8 cellular contexts compared by ENCODE assay signal in genomic region chr19:55115446-55116065, GRCh38. TPM values are rescaled to one million over a fixed set of nuclear protein-coding genes. Genes with fewer than 3 reads are reported as not detected.
DNase-seq lines count a peak whose midpoint lies in the region; ATAC-seq and TF ChIP-seq lines count a peak whose summit lies in the region.

No MANE protein-coding gene starts in this region.

- in situ Hi-C loops in IMR-90 (cut with MboI; ENCODE audit: low sequenced_read_pairs), result loop anchor here (25.0 kb wide), 1 partner anchor 522 kb away; the partner anchor contains the start of genes CCDC106, ZNF580 and ZNF581
- in situ Hi-C loops in KBM-7 (cut with MboI; ENCODE audit: low pct_unique_long_range_greater_than_20kb, low sequenced_read_pairs), result no loop called here

- H3K27me3 ChIP-seq in IMR-90 (ENCODE audit: control insufficient read depth, insufficient read depth, low read length) (no peaks in the 10 kb centered on the region), muscle layer of colon (ENCODE audit: control insufficient read depth in 1 of 2, insufficient read depth in 2 of 2, low read length in 2 of 2) (no peaks in the 10 kb centered on the region)

- dilution Hi-C loops in IMR-90 (cut with HindIII; ENCODE audit: low sequenced_read_pairs, unreplicated experiment), result no loop called here

- 58% methylated on average over 3 of the region's 13 CpGs; no CpG with 5 or more reads in 1 of the 2 experiments for WGBS in IMR-90 (ENCODE audit: extremely low coverage in 2 of 2, insufficient read length in 1 of 2), 2 experiments

- H3K4me3 ChIP-seq in AG04449 (ENCODE audit: low read depth, low read length), result peak overlapping the region; percentile 84
- H3K4me3 ChIP-seq in IMR-90 (ENCODE audit: insufficient read depth, low read depth, low read length), result peak overlapping the region; percentile 55
- H3K4me3 ChIP-seq in muscle layer of colon (ENCODE audit: low read depth in 1 of 2, low read length in 2 of 2), result peak overlapping the region; percentile 78 to 89

- peak overlapping the region; percentile 98 for H2AK9ac ChIP-seq in IMR-90 (replicated peaks; ENCODE audit: low read depth, low read length, poor library complexity)

- no peak overlapping the region for H4K91ac ChIP-seq in IMR-90 (ENCODE audit: insufficient read depth, low read depth, low read length)

- no peak overlapping the region for H3K56ac ChIP-seq in IMR-90 (ENCODE audit: extremely low read depth, insufficient read depth, low read length)

- H3K27ac ChIP-seq in IMR-90 (ENCODE audit: insufficient read depth, low read length), result peak overlapping the region; percentile 61
- peak overlapping the region; percentile 31 for H3K27ac ChIP-seq in caudate nucleus (ENCODE audit: low read depth, low read length)
- H3K27ac ChIP-seq in muscle layer of colon (ENCODE audit: low read depth, low read length), result peak overlapping the region; percentile 99

- H3K36me3 ChIP-seq in IMR-90 (ENCODE audit: control insufficient read depth, insufficient read depth, low read length), result peaks cover 7% of the 10 kb centered on the region; the same call in 1 of the 2 replicates
- H3K36me3 ChIP-seq in muscle layer of colon (ENCODE audit: insufficient read depth, low read length), result peaks cover under 1% of the 10 kb centered on the region

- H3K79me1 ChIP-seq in IMR-90 (ENCODE audit: low read depth in 1 of 2, low read length in 2 of 2), result peaks cover 15 to 46% of the 10 kb centered on the region in 2 experiments; a peak in 3 of 4 replicates

- peaks cover 13% of the 10 kb centered on the region for H3K4me1 ChIP-seq in IMR-90 (ENCODE audit: control insufficient read depth, insufficient read depth, low read length)
- peaks cover 52% of the 10 kb centered on the region for H3K4me1 ChIP-seq in muscle layer of colon (ENCODE audit: insufficient read depth, low read length)

- H4K20me1 ChIP-seq in IMR-90 (ENCODE audit: insufficient read depth, low read length), result peaks cover 59% of the 10 kb centered on the region

- H3K9ac ChIP-seq in IMR-90 (ENCODE audit: low read depth, low read length) (peak overlapping the region; percentile 79), muscle layer of colon (ENCODE audit: low read length) (peak overlapping the region; percentile 91)

- peak overlapping the region; percentile 80; the same call in 1 of the 2 replicates for H2AK5ac ChIP-seq in IMR-90 (ENCODE audit: low read depth, low read length)

- H4K8ac ChIP-seq in IMR-90 (ENCODE audit: low read depth in 2 of 2, low read length in 2 of 2), result peak overlapping the region in 1 of 2 experiments; percentile 32; a peak in 1 of 4 replicates

- DNase-seq in AG04449 (ENCODE audit: low read depth, low spot score) (no peak), IMR-90 (peak; percentile 62), caudate nucleus (lab: John Stamatoyannopoulos, UW) (peak in 1 of 61 donors; percentile 79), germinal center (ENCODE audit: low spot score) (no peak), left colon (no peak), KBM-7 (no peak)

- TF ChIP-seq POLR2A in IMR-90 (IDR thresholded peaks at IDR 0.05; ENCODE audit: low read depth, low read length), result no peak

- no peak overlapping the region for H2BK20ac ChIP-seq in IMR-90 (ENCODE audit: low read depth, low read length)

- peak overlapping the region; percentile 58; the same call in 1 of the 2 replicates for H3K23ac ChIP-seq in IMR-90 (ENCODE audit: low read depth, low read length)

- no peak overlapping the region for H4K5ac ChIP-seq in IMR-90 (ENCODE audit: low read depth, low read length)

- peak overlapping the region; percentile 87 for H2AFZ ChIP-seq in IMR-90 (replicated peaks; ENCODE audit: low read length, poor library complexity)

- no peak overlapping the region for H2BK5ac ChIP-seq in IMR-90 (ENCODE audit: low read depth, low read length, poor library complexity, severe bottlenecking)

- H3K9me3 ChIP-seq in IMR-90 (ENCODE audit: control insufficient read depth, insufficient read depth, low read length) (no peaks in the 10 kb centered on the region), muscle layer of colon (ENCODE audit: low read length) (no peaks in the 10 kb centered on the region)

- no peak for TF ChIP-seq RAD21 in IMR-90 (IDR thresholded peaks at IDR 0.05; ENCODE audit: low read length)

- CTCF ChIA-PET in AG04449 (lab: Yijun Ruan, JAX) (interaction anchor here (2.0 kb wide), 1 partner anchor 27 kb away, joined by 10 read pairs; no protein-coding TSS in a partner anchor), IMR-90 (lab: Yijun Ruan, JAX) (no interaction called here)

- intact Hi-C loops in IMR-90 (cut with micrococcal nuclease) (no loop called here), left colon (cut with DNase I, micrococcal nuclease) (no loop called here)

- no peak for TF ChIP-seq CTCF in AG04449 (IDR thresholded peaks at IDR 0.05; ENCODE audit: insufficient read depth, low read length, missing control alignments)
- TF ChIP-seq CTCF in IMR-90 (conservative IDR thresholded peaks at IDR 0.05; ENCODE audit: low read depth, low read length), result no peak

- BruUV-seq in IMR-90 (replicated peaks; lab: Mats Ljungman, UMichigan), result no TSS peak

- peak overlapping the region; percentile 73; the same call in 1 of the 2 replicates for H3K4ac ChIP-seq in IMR-90 (ENCODE audit: low read depth, low read length)

- no peak overlapping the region for H2BK120ac ChIP-seq in IMR-90 (ENCODE audit: low read depth, low read length)

- H3K18ac ChIP-seq in IMR-90 (ENCODE audit: low read depth, low read length), result no peak overlapping the region

- H2BK15ac ChIP-seq in IMR-90 (ENCODE audit: low read depth, low read length), result no peak overlapping the region

- POLR2A ChIA-PET in AG04449 (lab: Yijun Ruan, JAX), result no interaction called here
- POLR2A ChIA-PET in IMR-90 (lab: Charles Lee; ENCODE audit: unreplicated experiment), result no interaction called here

- peaks cover 4% of the 10 kb centered on the region; the same call in 1 of the 2 replicates for H3K9me1 ChIP-seq in IMR-90 (ENCODE audit: insufficient read depth, low read length)

- H3K14ac ChIP-seq in IMR-90 (replicated peaks; ENCODE audit: low read depth, low read length), result peak overlapping the region; percentile 71; the same call in 1 of the 2 replicates

- peak overlapping the region; percentile 89 for H3K4me2 ChIP-seq in IMR-90 (ENCODE audit: low read depth, low read length)

- ATAC-seq in IMR-90 (ENCODE audit: low read depth) (no peak), HG02763 (IDR thresholded peaks at IDR 0.05; ENCODE audit: unreplicated experiment) (no peak), left colon (no peak)

TF ChIP-seq in IMR-90, 13 proteins besides CTCF, POLR2A, EP300 and RAD21:
- TF ChIP-seq ELK1 (IDR thresholded peaks at IDR 0.05; ENCODE audit: borderline replicate concordance, low read depth, low read length) (no peak), BHLHE40 (IDR thresholded peaks at IDR 0.05; ENCODE audit: low read depth, low read length) (no peak), CHD1 (IDR thresholded peaks at IDR 0.05; ENCODE audit: low read depth, low read length) (no peak), CEBPB (IDR thresholded peaks at IDR 0.05; ENCODE audit: low read depth, low read length) (no peak), MAZ (IDR thresholded peaks at IDR 0.05; ENCODE audit: borderline replicate concordance, low read depth, low read length) (no peak), FOS (IDR thresholded peaks at IDR 0.05; ENCODE audit: low read depth, low read length) (no peak)
TF ChIP-seq in IMR-90: peak in this region for 0.

RNA-seq across cellular contexts. Expression of gene PPP1R12C, which starts 1.9 kb away (rescaled TPM):
- total RNA-seq in IMR-90 (2012; rRNA removed) (21.1 and 21.5 TPM in 2 replicates), left colon (100 to 1,000 TPM; 102 to 118 TPM)
- polyA plus RNA-seq in IMR-90 (2012; rRNA removed), result 81.4 and 104 TPM in 2 replicates
- 43.7 and 62.1 TPM in 2 replicates for polyA plus RNA-seq in IMR-90 (2012; cell fraction: cytosol; rRNA removed)
- 542 and 869 TPM in 2 replicates for polyA plus RNA-seq in IMR-90 (2012; cell fraction: nucleus; rRNA removed; ENCODE audit: low replicate concordance)

RNA-seq across cellular contexts. Expression of gene TNNT1, which starts 33.5 kb away (rescaled TPM):
- 1.3 and 3.1 TPM in 2 replicates for total RNA-seq in IMR-90 (2012; rRNA removed)
- 2.5 and 2.6 TPM in 2 replicates for polyA plus RNA-seq in IMR-90 (2012; rRNA removed)
- polyA plus RNA-seq in IMR-90 (2012; cell fraction: cytosol; rRNA removed), result 1.4 and 3.4 TPM in 2 replicates
- polyA plus RNA-seq in IMR-90 (2012; cell fraction: nucleus; rRNA removed; ENCODE audit: low replicate concordance), result 1.1 and 2.2 TPM in 2 replicates
- under 1 TPM; 0.40 to 0.70 TPM for total RNA-seq in left colon

RNA-seq across cellular contexts. Expression of gene EPS8L1, which starts 39.9 kb away (rescaled TPM):
- total RNA-seq in IMR-90 (2012; rRNA removed) (0.90 and 1.9 TPM in 2 replicates), left colon (10 to 100 TPM; 42.1 to 75.9 TPM)
- 2.9 and 3.1 TPM in 2 replicates for polyA plus RNA-seq in IMR-90 (2012; rRNA removed)
- 2.5 and 8.1 TPM in 2 replicates for polyA plus RNA-seq in IMR-90 (2012; cell fraction: cytosol; rRNA removed)
- polyA plus RNA-seq in IMR-90 (2012; cell fraction: nucleus; rRNA removed; ENCODE audit: low replicate concordance), result 6.8 and 7.4 TPM in 2 replicates

RNA-seq across cellular contexts. Expression of gene TNNI3, which starts 42.0 kb away (rescaled TPM):
- total RNA-seq in IMR-90 (2012; rRNA removed) (not detected in 2 replicates), left colon (1 to 10 TPM in 1 of 2 donors, not detected in 1; 1.1 TPM)
- polyA plus RNA-seq in IMR-90 (2012; rRNA removed), result not detected in 2 replicates
- 0.09 and 0.24 TPM in 2 replicates for polyA plus RNA-seq in IMR-90 (2012; cell fraction: cytosol; rRNA removed)
- 0.26 and 0.28 TPM in 2 replicates for polyA plus RNA-seq in IMR-90 (2012; cell fraction: nucleus; rRNA removed; ENCODE audit: low replicate concordance)

RNA-seq across cellular contexts. Expression of gene DNAAF3, which starts 50.9 kb away (rescaled TPM):
- 0.28 TPM in 1 of 2 replicates, not detected in the other for total RNA-seq in IMR-90 (2012; rRNA removed)
- polyA plus RNA-seq in IMR-90 (2012; rRNA removed), result 0.34 TPM in 2 replicates
- polyA plus RNA-seq in IMR-90 (2012; cell fraction: cytosol; rRNA removed), result 0.35 and 0.37 TPM in 2 replicates
- polyA plus RNA-seq in IMR-90 (2012; cell fraction: nucleus; rRNA removed; ENCODE audit: low replicate concordance), result 0.96 and 1.7 TPM in 2 replicates
- total RNA-seq in left colon, result 1 to 10 TPM in 1 of 2 donors, under 1 TPM in 1; 0.79 to 2.6 TPM

Comparison
In these comparisons a context has a peak if more than half of its experiments do, and no peak if none do; other contexts are left out.
1. H3K27ac ChIP-seq: peak in every context shown above with its lines; median percentile 99 in muscle layer of colon; 61 in IMR-90; 31 in caudate nucleus.
2. RNA of gene EPS8L1, which starts 39.9 kb away (total RNA-seq): 42.1 to 75.9 TPM in left colon; 0.90 to 1.9 TPM in IMR-90; every median in the first group is over 10 times any median in the second.
3. Peak in every context shown above with its lines, with median percentiles within 50 percentile points of each other: H3K4me3 ChIP-seq.